ENCODE assay signal across 13 cellular contexts in the genomic region with DNA sequence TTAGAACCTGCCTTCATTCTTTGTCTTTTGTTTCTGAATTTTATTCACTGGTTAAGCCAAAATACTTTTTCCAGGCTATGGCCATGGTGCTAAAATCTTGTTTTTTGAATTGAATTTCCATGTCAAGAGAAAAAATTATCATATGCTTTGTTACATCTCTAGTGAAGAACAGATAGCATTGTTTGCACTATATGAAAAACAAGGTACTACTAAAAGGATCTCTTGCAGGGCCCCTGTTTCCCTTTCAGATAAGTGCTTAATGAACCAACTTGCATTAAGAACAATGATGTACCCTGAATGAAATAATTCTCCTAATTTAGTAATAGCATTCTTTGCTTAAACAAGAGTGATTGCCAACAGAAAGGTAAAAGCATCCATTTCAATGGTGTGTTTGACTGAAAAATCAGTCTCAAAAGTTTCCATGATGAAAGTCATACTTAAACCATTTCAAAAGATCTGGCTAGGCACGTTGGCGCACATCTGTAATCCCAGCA. TPM values are rescaled to one million over a fixed set of nuclear protein-coding genes. Genes with fewer than 3 reads are reported as not detected.
DNase-seq lines count a peak whose midpoint lies in the region; ATAC-seq and TF ChIP-seq lines count a peak whose summit lies in the region.
"Had no signal": no experiment of that assay in that cellular context is flagged by ENCODE, and none has a peak within 500 bp of the region (broad histone marks: within the 10 kb centered on the region; RNA-seq: fewer than 3 reads in every experiment).

No MANE protein-coding gene starts in this region.

- no peaks in the 10 kb centered on the region for H3K27me3 ChIP-seq in BLaER1 treated with 17β-estradiol and CSF1 and Interleukin-3, amounts not matched to agents 10 nM and 100 nM
- H3K27me3 ChIP-seq in HUES6 (ENCODE audit: control insufficient read depth, insufficient read depth, low read length): no peaks in the 10 kb centered on the region
- H3K27me3 ChIP-seq in osteoblast (ENCODE audit: insufficient read depth, low read length): no peaks in the 10 kb centered on the region
- H3K27me3 ChIP-seq: ovary had no signal

- peaks cover 6 to 69% (median 47%) of the 10 kb centered on the region in 11 experiments; a peak in 19 of 22 replicates for H4K20me1 ChIP-seq in BLaER1 treated with 17β-estradiol and CSF1 and Interleukin-3, amounts not matched to agents 10 nM and 100 nM
- H4K20me1 ChIP-seq in osteoblast (ENCODE audit: insufficient read depth, low read length): peaks cover 15% of the 10 kb centered on the region

- H3K9ac ChIP-seq in BLaER1 treated with 17β-estradiol and CSF1 and Interleukin-3, amounts not matched to agents 10 nM and 100 nM: peak overlapping the region in 1 of 11 experiments; percentile 41; a peak in 2 of 22 replicates
- H3K9ac ChIP-seq in HUES6 (ENCODE audit: low read length): no peak overlapping the region

- H3K4me2 ChIP-seq in BLaER1 treated with 17β-estradiol and CSF1 and Interleukin-3, amounts not matched to agents 10 nM and 100 nM: peak overlapping the region in 8 of 11 experiments; percentile 4 to 93 (median 90); a peak in 10 of 22 replicates
- H3K4me2 ChIP-seq in osteoblast (ENCODE audit: insufficient read depth, low read length): no peak overlapping the region

- peak overlapping the region in 1 of 5 experiments; percentile 70 for H3K4me3 Mint-ChIP-seq in brain

- peak overlapping the region in 3 of 5 experiments; percentile 39 to 78 (median 41) for H3K27ac Mint-ChIP-seq in brain

- no peaks in the 10 kb centered on the region for H3K9me3 Mint-ChIP-seq in brain

- H3K27me3 Mint-ChIP-seq in brain: peaks cover 5% of the 10 kb centered on the region

- peaks cover 33% of the 10 kb centered on the region for H3K36me3 Mint-ChIP-seq in brain

- DNase-seq in osteoblast (ENCODE audit: insufficient read length, low spot score, missing footprints) (no peak), NCI-H82 (lab: John Stamatoyannopoulos, UW) (no peak), AML-193 (lab: John Stamatoyannopoulos, UW) (no peak), middle frontal gyrus (ENCODE audit: extremely low spot score, low spot score) (no peak)
- DNase-seq: NCI-H2029, ovary had no signal

- peaks cover 52% of the 10 kb centered on the region for H3K79me2 ChIP-seq in osteoblast (ENCODE audit: insufficient read depth, low read length)

- H3K4me3 ChIP-seq in BLaER1 treated with 17β-estradiol and CSF1 and Interleukin-3, amounts not matched to agents 10 nM and 100 nM: no peak overlapping the region
- no peak overlapping the region for H3K4me3 ChIP-seq in HUES6 (ENCODE audit: low read depth, low read length)
- H3K4me3 ChIP-seq in osteoblast (ENCODE audit: insufficient read depth, low read length): no peak overlapping the region
- H3K4me3 ChIP-seq: ovary had no signal

- peaks cover 74 to 85% (median 82%) of the 10 kb centered on the region in 10 experiments for H3K4me1 ChIP-seq in BLaER1 treated with 17β-estradiol and CSF1 and Interleukin-3, amounts not matched to agents 10 nM and 100 nM
- H3K4me1 ChIP-seq in HUES6 (ENCODE audit: control insufficient read depth, insufficient read depth, low read length) (peaks cover 11% of the 10 kb centered on the region; the same call in 1 of the 2 replicates), osteoblast (ENCODE audit: insufficient read depth, low read length) (peaks cover 37% of the 10 kb centered on the region)

- H3K4me1 Mint-ChIP-seq in brain: peaks cover 17% of the 10 kb centered on the region

- H3K9me3 ChIP-seq in BLaER1 treated with 17β-estradiol and CSF1 and Interleukin-3, amounts not matched to agents 10 nM and 100 nM (replicated peaks in 1 of 11): no peaks in the 10 kb centered on the region
- H3K9me3 ChIP-seq in HUES6 (ENCODE audit: control insufficient read depth, insufficient read depth, low read depth, low read length): no peaks in the 10 kb centered on the region
- H3K9me3 ChIP-seq in osteoblast (ENCODE audit: low read depth, low read length): no peaks in the 10 kb centered on the region
- H3K9me3 ChIP-seq: ovary had no signal

- H3K27ac ChIP-seq in BLaER1 treated with 17β-estradiol and CSF1 and Interleukin-3, amounts not matched to agents 10 nM and 100 nM: peak overlapping the region in 2 of 11 experiments; percentile 9 to 62; a peak in 3 of 22 replicates
- H3K27ac ChIP-seq in HUES6 (ENCODE audit: low read depth, low read length) (0 out of 2 replicates have a peak overlapping the region, but pooled peaks have one; percentile 22), osteoblast (ENCODE audit: low read depth, low read length) (peak overlapping the region; percentile 58)
- H3K27ac ChIP-seq: HL-60, ovary had no signal

- ATAC-seq in GM18511 (IDR thresholded peaks at IDR 0.05; ENCODE audit: unreplicated experiment): no peak
- ATAC-seq: esophagus mucosa, Panc1 had no signal

- TF ChIP-seq CTCF in brain (conservative IDR thresholded peaks at IDR 0.05) (no peak), osteoblast (IDR thresholded peaks at IDR 0.05; ENCODE audit: extremely low read depth, low read depth, low read length) (no peak)

- H3K36me3 ChIP-seq in BLaER1 treated with 17β-estradiol and CSF1 and Interleukin-3, amounts not matched to agents 10 nM and 100 nM: peaks cover 62 to 69% (median 67%) of the 10 kb centered on the region in 11 experiments
- H3K36me3 ChIP-seq in HUES6 (ENCODE audit: control insufficient read depth, insufficient read depth, low read length) (peaks cover 63% of the 10 kb centered on the region), osteoblast (ENCODE audit: insufficient read depth, low read length) (peaks cover 68% of the 10 kb centered on the region)
- H3K36me3 ChIP-seq: ovary had no signal

- H2AFZ ChIP-seq in osteoblast (ENCODE audit: low read length): no peak overlapping the region

RNA-seq across cellular contexts. Expression of a gene that starts 4.3 kb away (rescaled TPM):
- polyA plus RNA-seq in brain (ENCODE audit: insufficient read depth, low read depth, low replicate concordance): 210 TPM
- 278 and 283 TPM in 2 replicates for total RNA-seq in osteoblast

RNA-seq across cellular contexts. Expression of a gene that starts 10.1 kb away (rescaled TPM):
- 89.2 TPM for polyA plus RNA-seq in brain (ENCODE audit: insufficient read depth, low read depth, low replicate concordance)
- 572 and 626 TPM in 2 replicates for total RNA-seq in osteoblast

RNA-seq across cellular contexts. Expression of a gene that starts 37.9 kb away (rescaled TPM):
- 3.1 TPM for polyA plus RNA-seq in brain (ENCODE audit: insufficient read depth, low read depth, low replicate concordance)
- total RNA-seq in osteoblast: 1.5 and 1.8 TPM in 2 replicates
